In the genomic region with DNA sequence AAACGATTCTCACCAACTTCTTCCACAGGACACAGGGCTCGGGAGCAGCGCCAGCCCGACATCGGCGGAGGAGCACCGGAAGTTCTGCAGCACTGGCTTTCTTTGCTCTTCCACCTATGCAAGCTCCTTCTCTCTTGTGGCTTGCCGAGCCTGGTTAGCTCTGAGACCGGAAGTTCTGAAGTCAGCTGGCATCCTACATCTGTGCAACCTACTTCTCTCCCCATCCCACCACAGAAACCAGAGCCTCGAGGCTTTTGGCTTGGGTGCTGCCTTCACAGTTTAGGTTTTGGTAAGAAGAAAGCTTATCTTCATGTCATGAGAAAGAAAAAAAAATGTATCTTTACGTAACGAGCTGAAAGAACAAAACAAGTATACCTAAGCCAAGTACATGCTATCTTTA, we compare ENCODE assay signal across 1 cellular context.
TF ChIP-seq lines count a peak whose summit lies in the region.

No MANE protein-coding gene starts in this region.

TF ChIP-seq in GM12878, 131 proteins besides CTCF, POLR2A, EP300 and RAD21 (continued from another document and continues in another):
- TF ChIP-seq, protein P1, sequence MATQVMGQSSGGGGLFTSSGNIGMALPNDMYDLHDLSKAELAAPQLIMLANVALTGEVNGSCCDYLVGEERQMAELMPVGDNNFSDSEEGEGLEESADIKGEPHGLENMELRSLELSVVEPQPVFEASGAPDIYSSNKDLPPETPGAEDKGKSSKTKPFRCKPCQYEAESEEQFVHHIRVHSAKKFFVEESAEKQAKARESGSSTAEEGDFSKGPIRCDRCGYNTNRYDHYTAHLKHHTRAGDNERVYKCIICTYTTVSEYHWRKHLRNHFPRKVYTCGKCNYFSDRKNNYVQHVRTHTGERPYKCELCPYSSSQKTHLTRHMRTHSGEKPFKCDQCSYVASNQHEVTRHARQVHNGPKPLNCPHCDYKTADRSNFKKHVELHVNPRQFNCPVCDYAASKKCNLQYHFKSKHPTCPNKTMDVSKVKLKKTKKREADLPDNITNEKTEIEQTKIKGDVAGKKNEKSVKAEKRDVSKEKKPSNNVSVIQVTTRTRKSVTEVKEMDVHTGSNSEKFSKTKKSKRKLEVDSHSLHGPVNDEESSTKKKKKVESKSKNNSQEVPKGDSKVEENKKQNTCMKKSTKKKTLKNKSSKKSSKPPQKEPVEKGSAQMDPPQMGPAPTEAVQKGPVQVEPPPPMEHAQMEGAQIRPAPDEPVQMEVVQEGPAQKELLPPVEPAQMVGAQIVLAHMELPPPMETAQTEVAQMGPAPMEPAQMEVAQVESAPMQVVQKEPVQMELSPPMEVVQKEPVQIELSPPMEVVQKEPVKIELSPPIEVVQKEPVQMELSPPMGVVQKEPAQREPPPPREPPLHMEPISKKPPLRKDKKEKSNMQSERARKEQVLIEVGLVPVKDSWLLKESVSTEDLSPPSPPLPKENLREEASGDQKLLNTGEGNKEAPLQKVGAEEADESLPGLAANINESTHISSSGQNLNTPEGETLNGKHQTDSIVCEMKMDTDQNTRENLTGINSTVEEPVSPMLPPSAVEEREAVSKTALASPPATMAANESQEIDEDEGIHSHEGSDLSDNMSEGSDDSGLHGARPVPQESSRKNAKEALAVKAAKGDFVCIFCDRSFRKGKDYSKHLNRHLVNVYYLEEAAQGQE (IDR thresholded peaks at IDR 0.05; ENCODE audit: low read depth, low read length) = no peak
- TF ChIP-seq SRF (IDR thresholded peaks at IDR 0.05; ENCODE audit: low read depth in 2 of 2, low read length in 2 of 2) (no peak), ZNF384 (IDR thresholded peaks at IDR 0.05; ENCODE audit: borderline replicate concordance, low read depth, low read length) (peak; percentile 77), POLR2AphosphoS5 (IDR thresholded peaks at IDR 0.05; ENCODE audit: low read length) (peak; percentile 90), HDAC6 (IDR thresholded peaks at IDR 0.05; ENCODE audit: unreplicated experiment) (no peak), MEF2B (IDR thresholded peaks at IDR 0.05; ENCODE audit: partially characterized antibody, poor library complexity, severe bottlenecking) (peak; percentile 24), JUND (IDR thresholded peaks at IDR 0.05; ENCODE audit: low read depth, low read length) (no peak), RCOR1 (conservative IDR thresholded peaks at IDR 0.05; ENCODE audit: low read depth, low read length) (0 out of 2 replicates have a peak, but pooled peaks have one; percentile 80), CHD1 (IDR thresholded peaks at IDR 0.05; ENCODE audit: low read depth, low read length) (no peak), FOXK2 (IDR thresholded peaks at IDR 0.05) (no peak), POU2F2 (IDR thresholded peaks at IDR 0.05; ENCODE audit: borderline replicate concordance, low read depth, low read length) (peak; percentile 62; the same call in 2 of the 3 replicates), YY1 (IDR thresholded peaks at IDR 0.05; ENCODE audit: low read depth, low read length) (peak; percentile 86), BCL11A (IDR thresholded peaks at IDR 0.05; ENCODE audit: low read depth, low read length) (peak; percentile 41; the same call in 1 of the 2 replicates), CREB1 (IDR thresholded peaks at IDR 0.05; ENCODE audit: low read depth) (peak; percentile 84), NRF1 (conservative IDR thresholded peaks at IDR 0.05; ENCODE audit: low read depth, low read length) (no peak), SIN3A (IDR thresholded peaks at IDR 0.05; ENCODE audit: low read depth, low read length) (peak; percentile 83), SPI1 (IDR thresholded peaks at IDR 0.05; ENCODE audit: borderline replicate concordance, insufficient read depth, low read depth, low read length) (no peak; the same call in 1 of the 2 replicates), HCFC1 (IDR thresholded peaks at IDR 0.05; ENCODE audit: low read length) (no peak), ASH2L (IDR thresholded peaks at IDR 0.05; ENCODE audit: borderline replicate concordance, low read depth) (no peak), HDGF (IDR thresholded peaks at IDR 0.05) (no peak), NFIC (IDR thresholded peaks at IDR 0.05; ENCODE audit: low read depth, low read length) (peak; percentile 80), BMI1 (IDR thresholded peaks at IDR 0.05; ENCODE audit: borderline replicate concordance) (no peak), TCF7 (IDR thresholded peaks at IDR 0.05; ENCODE audit: borderline replicate concordance) (peak; percentile 46; the same call in 1 of the 2 replicates), NR2C2 (IDR thresholded peaks at IDR 0.05; ENCODE audit: borderline replicate concordance, control insufficient read depth, insufficient read length, low read depth) (no peak), HDAC2 (IDR thresholded peaks at IDR 0.05) (no peak), CREM (IDR thresholded peaks at IDR 0.05; ENCODE audit: low read depth) (peak; percentile 74; the same call in 1 of the 2 replicates), PAX8 (IDR thresholded peaks at IDR 0.05) (no peak), NR2F1 (conservative IDR thresholded peaks at IDR 0.05) (peak; percentile 31; the same call in 1 of the 2 replicates), SMAD1 (IDR thresholded peaks at IDR 0.05; ENCODE audit: low read depth, partially characterized antibody) (peak; percentile 20), ATF7 (IDR thresholded peaks at IDR 0.05; ENCODE audit: low read depth) (peak; percentile 59; the same call in 1 of the 2 replicates), EED (IDR thresholded peaks at IDR 0.05; ENCODE audit: low read depth) (peak; percentile 92), KAT2A (conservative IDR thresholded peaks at IDR 0.05; ENCODE audit: control insufficient read depth, low read depth, low read length) (no peak), KLF5 (IDR thresholded peaks at IDR 0.05; ENCODE audit: partially characterized antibody) (no peak)
- TF ChIP-seq, protein P2, sequence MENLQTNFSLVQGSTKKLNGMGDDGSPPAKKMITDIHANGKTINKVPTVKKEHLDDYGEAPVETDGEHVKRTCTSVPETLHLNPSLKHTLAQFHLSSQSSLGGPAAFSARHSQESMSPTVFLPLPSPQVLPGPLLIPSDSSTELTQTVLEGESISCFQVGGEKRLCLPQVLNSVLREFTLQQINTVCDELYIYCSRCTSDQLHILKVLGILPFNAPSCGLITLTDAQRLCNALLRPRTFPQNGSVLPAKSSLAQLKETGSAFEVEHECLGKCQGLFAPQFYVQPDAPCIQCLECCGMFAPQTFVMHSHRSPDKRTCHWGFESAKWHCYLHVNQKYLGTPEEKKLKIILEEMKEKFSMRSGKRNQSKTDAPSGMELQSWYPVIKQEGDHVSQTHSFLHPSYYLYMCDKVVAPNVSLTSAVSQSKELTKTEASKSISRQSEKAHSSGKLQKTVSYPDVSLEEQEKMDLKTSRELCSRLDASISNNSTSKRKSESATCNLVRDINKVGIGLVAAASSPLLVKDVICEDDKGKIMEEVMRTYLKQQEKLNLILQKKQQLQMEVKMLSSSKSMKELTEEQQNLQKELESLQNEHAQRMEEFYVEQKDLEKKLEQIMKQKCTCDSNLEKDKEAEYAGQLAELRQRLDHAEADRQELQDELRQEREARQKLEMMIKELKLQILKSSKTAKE (IDR thresholded peaks at IDR 0.05; ENCODE audit: low read depth, poor library complexity, severe bottlenecking) = peak; percentile 51
- TF ChIP-seq, protein P3, sequence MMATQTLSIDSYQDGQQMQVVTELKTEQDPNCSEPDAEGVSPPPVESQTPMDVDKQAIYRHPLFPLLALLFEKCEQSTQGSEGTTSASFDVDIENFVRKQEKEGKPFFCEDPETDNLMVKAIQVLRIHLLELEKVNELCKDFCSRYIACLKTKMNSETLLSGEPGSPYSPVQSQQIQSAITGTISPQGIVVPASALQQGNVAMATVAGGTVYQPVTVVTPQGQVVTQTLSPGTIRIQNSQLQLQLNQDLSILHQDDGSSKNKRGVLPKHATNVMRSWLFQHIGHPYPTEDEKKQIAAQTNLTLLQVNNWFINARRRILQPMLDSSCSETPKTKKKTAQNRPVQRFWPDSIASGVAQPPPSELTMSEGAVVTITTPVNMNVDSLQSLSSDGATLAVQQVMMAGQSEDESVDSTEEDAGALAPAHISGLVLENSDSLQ (IDR thresholded peaks at IDR 0.05) = no peak
- TF ChIP-seq, protein P4, sequence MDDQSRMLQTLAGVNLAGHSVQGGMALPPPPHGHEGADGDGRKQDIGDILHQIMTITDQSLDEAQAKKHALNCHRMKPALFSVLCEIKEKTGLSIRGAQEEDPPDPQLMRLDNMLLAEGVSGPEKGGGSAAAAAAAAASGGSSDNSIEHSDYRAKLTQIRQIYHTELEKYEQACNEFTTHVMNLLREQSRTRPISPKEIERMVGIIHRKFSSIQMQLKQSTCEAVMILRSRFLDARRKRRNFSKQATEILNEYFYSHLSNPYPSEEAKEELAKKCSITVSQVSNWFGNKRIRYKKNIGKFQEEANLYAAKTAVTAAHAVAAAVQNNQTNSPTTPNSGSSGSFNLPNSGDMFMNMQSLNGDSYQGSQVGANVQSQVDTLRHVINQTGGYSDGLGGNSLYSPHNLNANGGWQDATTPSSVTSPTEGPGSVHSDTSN (IDR thresholded peaks at IDR 0.05; ENCODE audit: insufficient replicate concordance, low read depth, low read length) = peak; percentile 72
- TF ChIP-seq, protein P5, sequence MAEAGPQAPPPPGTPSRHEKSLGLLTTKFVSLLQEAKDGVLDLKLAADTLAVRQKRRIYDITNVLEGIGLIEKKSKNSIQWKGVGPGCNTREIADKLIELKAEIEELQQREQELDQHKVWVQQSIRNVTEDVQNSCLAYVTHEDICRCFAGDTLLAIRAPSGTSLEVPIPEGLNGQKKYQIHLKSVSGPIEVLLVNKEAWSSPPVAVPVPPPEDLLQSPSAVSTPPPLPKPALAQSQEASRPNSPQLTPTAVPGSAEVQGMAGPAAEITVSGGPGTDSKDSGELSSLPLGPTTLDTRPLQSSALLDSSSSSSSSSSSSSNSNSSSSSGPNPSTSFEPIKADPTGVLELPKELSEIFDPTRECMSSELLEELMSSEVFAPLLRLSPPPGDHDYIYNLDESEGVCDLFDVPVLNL (IDR thresholded peaks at IDR 0.05; ENCODE audit: low read depth, low read length) = no peak
- TF ChIP-seq, protein P6, sequence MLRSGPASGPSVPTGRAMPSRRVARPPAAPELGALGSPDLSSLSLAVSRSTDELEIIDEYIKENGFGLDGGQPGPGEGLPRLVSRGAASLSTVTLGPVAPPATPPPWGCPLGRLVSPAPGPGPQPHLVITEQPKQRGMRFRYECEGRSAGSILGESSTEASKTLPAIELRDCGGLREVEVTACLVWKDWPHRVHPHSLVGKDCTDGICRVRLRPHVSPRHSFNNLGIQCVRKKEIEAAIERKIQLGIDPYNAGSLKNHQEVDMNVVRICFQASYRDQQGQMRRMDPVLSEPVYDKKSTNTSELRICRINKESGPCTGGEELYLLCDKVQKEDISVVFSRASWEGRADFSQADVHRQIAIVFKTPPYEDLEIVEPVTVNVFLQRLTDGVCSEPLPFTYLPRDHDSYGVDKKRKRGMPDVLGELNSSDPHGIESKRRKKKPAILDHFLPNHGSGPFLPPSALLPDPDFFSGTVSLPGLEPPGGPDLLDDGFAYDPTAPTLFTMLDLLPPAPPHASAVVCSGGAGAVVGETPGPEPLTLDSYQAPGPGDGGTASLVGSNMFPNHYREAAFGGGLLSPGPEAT (IDR thresholded peaks at IDR 0.05; ENCODE audit: low read depth) = peak; percentile 87
- TF ChIP-seq, protein P7, sequence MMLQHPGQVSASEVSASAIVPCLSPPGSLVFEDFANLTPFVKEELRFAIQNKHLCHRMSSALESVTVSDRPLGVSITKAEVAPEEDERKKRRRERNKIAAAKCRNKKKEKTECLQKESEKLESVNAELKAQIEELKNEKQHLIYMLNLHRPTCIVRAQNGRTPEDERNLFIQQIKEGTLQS (IDR thresholded peaks at IDR 0.05; ENCODE audit: borderline replicate concordance, extremely low read depth, low read depth, low read length) = no peak
- TF ChIP-seq, protein P8, sequence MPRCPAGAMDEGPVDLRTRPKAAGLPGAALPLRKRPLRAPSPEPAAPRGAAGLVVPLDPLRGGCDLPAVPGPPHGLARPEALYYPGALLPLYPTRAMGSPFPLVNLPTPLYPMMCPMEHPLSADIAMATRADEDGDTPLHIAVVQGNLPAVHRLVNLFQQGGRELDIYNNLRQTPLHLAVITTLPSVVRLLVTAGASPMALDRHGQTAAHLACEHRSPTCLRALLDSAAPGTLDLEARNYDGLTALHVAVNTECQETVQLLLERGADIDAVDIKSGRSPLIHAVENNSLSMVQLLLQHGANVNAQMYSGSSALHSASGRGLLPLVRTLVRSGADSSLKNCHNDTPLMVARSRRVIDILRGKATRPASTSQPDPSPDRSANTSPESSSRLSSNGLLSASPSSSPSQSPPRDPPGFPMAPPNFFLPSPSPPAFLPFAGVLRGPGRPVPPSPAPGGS (IDR thresholded peaks at IDR 0.05; ENCODE audit: borderline replicate concordance, insufficient read depth, low read depth, low read length, poor library complexity, severe bottlenecking) = peak; percentile 41
- TF ChIP-seq, protein P9, sequence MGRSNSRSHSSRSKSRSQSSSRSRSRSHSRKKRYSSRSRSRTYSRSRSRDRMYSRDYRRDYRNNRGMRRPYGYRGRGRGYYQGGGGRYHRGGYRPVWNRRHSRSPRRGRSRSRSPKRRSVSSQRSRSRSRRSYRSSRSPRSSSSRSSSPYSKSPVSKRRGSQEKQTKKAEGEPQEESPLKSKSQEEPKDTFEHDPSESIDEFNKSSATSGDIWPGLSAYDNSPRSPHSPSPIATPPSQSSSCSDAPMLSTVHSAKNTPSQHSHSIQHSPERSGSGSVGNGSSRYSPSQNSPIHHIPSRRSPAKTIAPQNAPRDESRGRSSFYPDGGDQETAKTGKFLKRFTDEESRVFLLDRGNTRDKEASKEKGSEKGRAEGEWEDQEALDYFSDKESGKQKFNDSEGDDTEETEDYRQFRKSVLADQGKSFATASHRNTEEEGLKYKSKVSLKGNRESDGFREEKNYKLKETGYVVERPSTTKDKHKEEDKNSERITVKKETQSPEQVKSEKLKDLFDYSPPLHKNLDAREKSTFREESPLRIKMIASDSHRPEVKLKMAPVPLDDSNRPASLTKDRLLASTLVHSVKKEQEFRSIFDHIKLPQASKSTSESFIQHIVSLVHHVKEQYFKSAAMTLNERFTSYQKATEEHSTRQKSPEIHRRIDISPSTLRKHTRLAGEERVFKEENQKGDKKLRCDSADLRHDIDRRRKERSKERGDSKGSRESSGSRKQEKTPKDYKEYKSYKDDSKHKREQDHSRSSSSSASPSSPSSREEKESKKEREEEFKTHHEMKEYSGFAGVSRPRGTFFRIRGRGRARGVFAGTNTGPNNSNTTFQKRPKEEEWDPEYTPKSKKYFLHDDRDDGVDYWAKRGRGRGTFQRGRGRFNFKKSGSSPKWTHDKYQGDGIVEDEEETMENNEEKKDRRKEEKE (IDR thresholded peaks at IDR 0.05) = no peak
